2 cellular contexts compared by ENCODE assay signal in the genomic region with DNA sequence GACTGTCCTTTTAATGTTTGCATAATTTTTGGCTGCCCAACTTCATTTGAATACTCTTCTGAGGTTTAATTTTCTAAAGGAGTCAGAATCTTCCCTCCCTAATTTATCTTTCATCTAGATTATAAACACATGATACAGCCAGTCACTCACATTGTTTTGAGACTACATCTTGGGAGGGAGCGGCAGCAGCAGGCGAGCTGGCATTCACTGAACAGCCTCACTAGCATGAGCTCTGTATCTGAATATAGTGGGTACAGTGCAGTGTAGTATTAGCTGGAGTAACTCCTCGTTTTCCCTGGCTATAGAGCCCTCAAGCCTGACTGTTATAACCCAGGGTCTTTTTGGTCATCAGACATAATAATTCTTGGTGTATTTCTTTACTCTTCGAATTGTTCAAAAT.
TF ChIP-seq lines count a peak whose summit lies in the region.

No MANE protein-coding gene starts in this region.

TF ChIP-seq in GM23338, 12 proteins besides CTCF, POLR2A, EP300 and RAD21 (continues in another document):
- TF ChIP-seq STAT1 (IDR thresholded peaks at IDR 0.05; ENCODE audit: unreplicated experiment) (no peak), ETS1 (IDR thresholded peaks at IDR 0.05) (no peak), CREB1 (CRISPR knock-in tag; IDR thresholded peaks at IDR 0.05; ENCODE audit: low read depth) (no peak), ZNF114 (CRISPR knock-in tag; IDR thresholded peaks at IDR 0.05) (no peak), POLR2AphosphoS5 (IDR thresholded peaks at IDR 0.05; ENCODE audit: low read depth) (no peak), EZH2 (IDR thresholded peaks at IDR 0.05; ENCODE audit: low read depth, unreplicated experiment) (no peak), NANOG (IDR thresholded peaks at IDR 0.05; ENCODE audit: borderline replicate concordance) (no peak), ZNF462 (CRISPR knock-in tag; IDR thresholded peaks at IDR 0.05) (no peak), EZH2phosphoT487 (IDR thresholded peaks at IDR 0.05; ENCODE audit: unreplicated experiment) (no peak), ZNF331 (CRISPR knock-in tag; IDR thresholded peaks at IDR 0.05; ENCODE audit: low read depth) (no peak), JUNB (IDR thresholded peaks at IDR 0.05; ENCODE audit: unreplicated experiment) (no peak)

TF ChIP-seq in GM12878, 131 proteins besides CTCF, POLR2A, EP300 and RAD21:
- TF ChIP-seq NR2C2 (IDR thresholded peaks at IDR 0.05; ENCODE audit: borderline replicate concordance, control insufficient read depth, insufficient read length, low read depth) = no peak
- TF ChIP-seq GATAD2B (conservative IDR thresholded peaks at IDR 0.05; ENCODE audit: low read depth) = no peak
- no peak for TF ChIP-seq NFXL1 (IDR thresholded peaks at IDR 0.05; ENCODE audit: borderline replicate concordance)
- no peak for TF ChIP-seq TARDBP (IDR thresholded peaks at IDR 0.05; ENCODE audit: borderline replicate concordance)
- no peak for TF ChIP-seq STAT1 (conservative IDR thresholded peaks at IDR 0.05)
- TF ChIP-seq SPI1 (IDR thresholded peaks at IDR 0.05; ENCODE audit: borderline replicate concordance, insufficient read depth, low read depth, low read length) = no peak
- no peak for TF ChIP-seq NR2C1 (IDR thresholded peaks at IDR 0.05)
- no peak for TF ChIP-seq E4F1 (IDR thresholded peaks at IDR 0.05; ENCODE audit: borderline replicate concordance, partially characterized antibody)
- TF ChIP-seq SREBF2 (IDR thresholded peaks at IDR 0.05; ENCODE audit: low read length) = no peak
- no peak for TF ChIP-seq RB1 (IDR thresholded peaks at IDR 0.05; ENCODE audit: borderline replicate concordance)
- TF ChIP-seq BCLAF1 (IDR thresholded peaks at IDR 0.05) = no peak
- no peak for TF ChIP-seq NRF1 (conservative IDR thresholded peaks at IDR 0.05; ENCODE audit: low read depth, low read length)
- TF ChIP-seq, protein P1, sequence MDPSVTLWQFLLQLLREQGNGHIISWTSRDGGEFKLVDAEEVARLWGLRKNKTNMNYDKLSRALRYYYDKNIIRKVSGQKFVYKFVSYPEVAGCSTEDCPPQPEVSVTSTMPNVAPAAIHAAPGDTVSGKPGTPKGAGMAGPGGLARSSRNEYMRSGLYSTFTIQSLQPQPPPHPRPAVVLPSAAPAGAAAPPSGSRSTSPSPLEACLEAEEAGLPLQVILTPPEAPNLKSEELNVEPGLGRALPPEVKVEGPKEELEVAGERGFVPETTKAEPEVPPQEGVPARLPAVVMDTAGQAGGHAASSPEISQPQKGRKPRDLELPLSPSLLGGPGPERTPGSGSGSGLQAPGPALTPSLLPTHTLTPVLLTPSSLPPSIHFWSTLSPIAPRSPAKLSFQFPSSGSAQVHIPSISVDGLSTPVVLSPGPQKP (IDR thresholded peaks at IDR 0.05; ENCODE audit: low read depth, low read length) = no peak
- TF ChIP-seq NBN (IDR thresholded peaks at IDR 0.05) = no peak
- no peak for TF ChIP-seq IRF3 (IDR thresholded peaks at IDR 0.05)
